Comparison of ENCODE assay signal across 10 cellular contexts in the genomic region with DNA sequence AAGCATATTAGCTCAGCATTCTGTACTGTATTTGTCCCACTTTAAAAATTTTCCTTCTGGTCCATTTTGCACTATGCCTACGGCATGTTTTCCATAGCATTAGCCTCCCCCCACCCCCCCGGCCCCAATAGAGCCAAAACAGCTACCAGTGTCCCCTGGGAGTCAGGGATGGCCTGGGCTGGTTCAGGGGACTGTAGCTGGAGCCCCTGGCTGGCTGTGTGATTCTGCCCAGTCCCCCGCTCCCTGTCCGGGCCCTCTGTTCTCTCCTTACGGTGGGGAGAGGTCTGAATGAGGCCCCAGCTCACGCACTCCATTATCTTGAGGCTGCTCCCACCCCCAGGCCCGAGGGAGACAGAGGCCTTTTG.
DNase-seq lines count a peak whose midpoint lies in the region; ATAC-seq and TF ChIP-seq lines count a peak whose summit lies in the region.
"Had no signal": no experiment of that assay in that cellular context is flagged by ENCODE, and none has a peak within 500 bp of the region (broad histone marks: within the 10 kb centered on the region; RNA-seq: fewer than 3 reads in every experiment).

No MANE protein-coding gene starts in this region.

- intact Hi-C loops in left lung (cut with DNase I), result no loop called here
- intact Hi-C loops in stomach (cut with DNase I; ENCODE audit: low total_unique reads), result no loop called here
- intact Hi-C loops in CD4-positive, alpha-beta T cell (cut with DNase I, micrococcal nuclease), result no loop called here

- CTCF ChIA-PET in CD4-positive, alpha-beta T cell (lab: Charles Lee), result no interaction called here

- TF ChIP-seq CTCF in HFFc6 (IDR thresholded peaks at IDR 0.05) (no peak), coronary artery (IDR thresholded peaks at IDR 0.05) (no peak), left lung (IDR thresholded peaks at IDR 0.05) (no peak), stomach (IDR thresholded peaks at IDR 0.05) (no peak)
- no peak for TF ChIP-seq CTCF in CD4-positive, alpha-beta T cell (IDR thresholded peaks at IDR 0.05)

- 13 to 25% (median 18%) methylated on average over 7 of the region's 7 CpGs for WGBS in stomach, 5 donors

- H3K36me3 ChIP-seq in left lung (no peaks in the 10 kb centered on the region), stomach (no peaks in the 10 kb centered on the region)
- H3K36me3 ChIP-seq: Peyer's patch had no signal

- no peak for TF ChIP-seq EP300 in stomach (IDR thresholded peaks at IDR 0.05)

- ATAC-seq in left lung (peak; percentile 28), GM21717 (IDR thresholded peaks at IDR 0.05; ENCODE audit: unreplicated experiment) (no peak)
- ATAC-seq in CD4-positive, alpha-beta T cell (ENCODE audit: poor library complexity), result no peak

- peaks cover 9% of the 10 kb centered on the region for H3K27me3 Mint-ChIP-seq in HFFc6 (ENCODE audit: insufficient read depth)
- peaks cover 65% of the 10 kb centered on the region for H3K27me3 Mint-ChIP-seq in CD4-positive, alpha-beta T cell

- no peaks in the 10 kb centered on the region; the same call in 1 of the 2 replicates for H3K36me3 Mint-ChIP-seq in HFFc6 (ENCODE audit: low read depth)
- no peaks in the 10 kb centered on the region for H3K36me3 Mint-ChIP-seq in CD4-positive, alpha-beta T cell (ENCODE audit: low read depth)

- peaks cover 38% of the 10 kb centered on the region for H3K4me1 Mint-ChIP-seq in HFFc6 (ENCODE audit: low read depth)
- no peaks in the 10 kb centered on the region for H3K4me1 Mint-ChIP-seq in CD4-positive, alpha-beta T cell (ENCODE audit: low read depth)

- DNase-seq in HFFc6, result no peak
- DNase-seq in coronary artery (ENCODE audit: low spot score), result no peak
- no peak for DNase-seq in left lung
- no peak for DNase-seq in stomach
- DNase-seq in NCI-H1105 treated with DMSO at 0.1 percent for 48 hours (lab: John Stamatoyannopoulos, UW), result no peak
- DNase-seq in CD4-positive, alpha-beta T cell, result no peak
- no peak for DNase-seq in DMS 273 (lab: John Stamatoyannopoulos, UW; ENCODE audit: unreplicated experiment)
- DNase-seq: activated CD4-positive, alpha-beta T cell treated with anti-CD3 and anti-CD28 coated beads, Interleukin-2, amount 50 U/mL, for 48 hours; Peyer's patch had no signal

- peaks cover 0 to 5% of the 10 kb centered on the region in 2 donors for H3K4me1 ChIP-seq in left lung
- peaks cover 17 to 28% (median 24%) of the 10 kb centered on the region in 4 donors for H3K4me1 ChIP-seq in stomach

- peak overlapping the region; percentile 79 for H3K4me3 Mint-ChIP-seq in HFFc6
- no peak overlapping the region for H3K4me3 Mint-ChIP-seq in CD4-positive, alpha-beta T cell

- H3K9me3 ChIP-seq in left lung (no peaks in the 10 kb centered on the region), stomach (no peaks in the 10 kb centered on the region)
- H3K9me3 ChIP-seq in CD4-positive, alpha-beta T cell (ENCODE audit: control insufficient read depth, low read length), result no peaks in the 10 kb centered on the region
- H3K9me3 ChIP-seq: Peyer's patch had no signal

- H3K4me3 ChIP-seq in coronary artery (peak overlapping the region; percentile 71), left lung (peak overlapping the region; percentile 30), stomach (peak overlapping the region; percentile 43 to 50 (median 44))

- H3K9me3 Mint-ChIP-seq in HFFc6, result no peaks in the 10 kb centered on the region
- H3K9me3 Mint-ChIP-seq in CD4-positive, alpha-beta T cell, result no peaks in the 10 kb centered on the region

- H3K27me3 ChIP-seq in left lung (peaks cover 0 to 48% of the 10 kb centered on the region in 2 donors), stomach (peaks cover 0 to 27% (median 4%) of the 10 kb centered on the region in 3 donors)
- peaks cover 58% of the 10 kb centered on the region for H3K27me3 ChIP-seq in CD4-positive, alpha-beta T cell (ENCODE audit: control insufficient read depth, insufficient read depth, low read length)

- no peak for TF ChIP-seq POLR2A in stomach (IDR thresholded peaks at IDR 0.05)

- H3K27ac Mint-ChIP-seq in HFFc6, result peak overlapping the region; percentile 71
- H3K27ac Mint-ChIP-seq in CD4-positive, alpha-beta T cell, result no peak overlapping the region

- POLR2A ChIA-PET in CD4-positive, alpha-beta T cell (lab: Charles Lee), result no interaction called here

- H3K27ac ChIP-seq in coronary artery, result peak overlapping the region; percentile 89 to 96
- H3K27ac ChIP-seq in left lung, result peak overlapping the region; percentile 13 to 31
- H3K27ac ChIP-seq in stomach, result peak overlapping the region; percentile 37 to 84 (median 77)
- H3K27ac ChIP-seq in CD4-positive, alpha-beta T cell (ENCODE audit: low read depth, low read length), result no peak overlapping the region
